ENCODE assay signal across 8 cellular contexts in genomic region chr9:137459601-137460362, GRCh38.
A peak's percentile ranks its signal among the peaks of the same experiment; 100 is the strongest.
DNase-seq lines count a peak whose midpoint lies in the region; ATAC-seq and TF ChIP-seq lines count a peak whose summit lies in the region.

No MANE protein-coding gene starts in this region.

- H3K27ac ChIP-seq in HL-60 (replicated peaks) (peak overlapping the region; percentile 73), iPS-20b (ENCODE audit: low read length) (no peak overlapping the region)

- H3K4me1 ChIP-seq in adipocyte (ENCODE audit: control insufficient read depth, insufficient read depth, low read length), result peaks cover 23% of the 10 kb centered on the region
- H3K4me1 ChIP-seq in iPS-20b (ENCODE audit: insufficient read depth, low read length), result peaks cover 4% of the 10 kb centered on the region; the same call in 1 of the 2 replicates

- no peak for ATAC-seq in stimulated activated naive CD8-positive, alpha-beta T cell treated with anti-CD3 and anti-CD28 coated beads, Interleukin-15, Interleukin-2, amounts not matched to agents 100 U/mL and 50 U/mL, for 24 hours
- no peak for ATAC-seq in GM18867 (IDR thresholded peaks at IDR 0.05; ENCODE audit: unreplicated experiment)

- DNase-seq in HL-60 (ENCODE audit: low read depth in 1 of 2, low spot score in 1 of 2) (no peak), adipocyte (ENCODE audit: low read depth) (no peak), NCI-H774 (lab: John Stamatoyannopoulos, UW) (no peak), COR-L47 (lab: John Stamatoyannopoulos, UW) (no peak), NCI-H2029 (lab: John Stamatoyannopoulos, UW) (no peak)
- DNase-seq in stimulated activated naive CD8-positive, alpha-beta T cell treated with anti-CD3 and anti-CD28 coated beads, Interleukin-15, Interleukin-2, amounts not matched to agents 100 U/mL and 50 U/mL, for 24 hours, result peak; percentile 26

- TF ChIP-seq CTCF in HL-60 (IDR thresholded peaks at IDR 0.05; ENCODE audit: insufficient read depth, low read length), result no peak

- peak overlapping the region; percentile 32 for H3K4me3 ChIP-seq in HL-60 (replicated peaks; ENCODE audit: insufficient read depth, low read length)
- peak overlapping the region; percentile 73 for H3K4me3 ChIP-seq in adipocyte (ENCODE audit: low read length)
- peak overlapping the region; percentile 38; the same call in 1 of the 2 replicates for H3K4me3 ChIP-seq in iPS-20b (ENCODE audit: low read length)

- H3K27me3 ChIP-seq in HL-60 (ENCODE audit: insufficient read depth, poor library complexity, severe bottlenecking), result no peaks in the 10 kb centered on the region
- no peaks in the 10 kb centered on the region for H3K27me3 ChIP-seq in adipocyte (replicated peaks; ENCODE audit: control insufficient read depth, insufficient read depth, low read length)
- peaks cover 28% of the 10 kb centered on the region for H3K27me3 ChIP-seq in iPS-20b (ENCODE audit: insufficient read depth, low read length)

- H3K9ac ChIP-seq in adipocyte (ENCODE audit: low read length) (peak overlapping the region; percentile 79), iPS-20b (ENCODE audit: low read depth, low read length) (no peak overlapping the region)

- H3K9me3 ChIP-seq in adipocyte (ENCODE audit: control insufficient read depth, low read length) (no peaks in the 10 kb centered on the region), iPS-20b (ENCODE audit: insufficient read depth, low read depth, low read length) (no peaks in the 10 kb centered on the region)

- peaks cover 13% of the 10 kb centered on the region for H3K36me3 ChIP-seq in adipocyte (ENCODE audit: control insufficient read depth, insufficient read depth, low read length, severe bottlenecking)
- H3K36me3 ChIP-seq in iPS-20b (ENCODE audit: insufficient read depth, low read depth, low read length), result 0 out of 2 replicates have a peak, but pooled peaks cover 9% of the 10 kb centered on the region
